11 cellular contexts compared by ENCODE assay signal in the genomic region with DNA sequence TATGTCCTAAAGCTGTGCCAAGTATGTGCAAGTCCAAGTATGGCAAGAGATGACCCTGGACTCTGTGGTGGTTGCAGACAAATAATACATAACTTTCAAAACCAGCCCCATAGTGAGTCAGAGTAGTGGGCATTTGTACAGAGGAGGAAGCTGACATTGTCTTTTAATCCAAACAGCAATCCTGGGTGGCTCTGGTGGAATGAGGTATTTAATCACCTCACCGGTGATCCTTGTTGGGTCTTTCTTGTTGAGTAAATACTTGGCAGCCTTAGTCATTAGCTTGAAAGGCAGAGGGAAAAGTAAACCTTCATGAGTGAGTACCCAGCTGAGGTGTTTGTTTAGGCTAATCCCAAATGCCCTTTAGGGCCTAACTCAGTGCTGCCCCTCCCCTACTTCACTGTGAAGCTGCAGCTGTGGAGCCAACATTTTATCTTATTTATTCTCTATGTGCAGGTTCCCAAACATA.
DNase-seq lines count a peak whose midpoint lies in the region; ATAC-seq, FAIRE-seq and TF ChIP-seq lines count a peak whose summit lies in the region.
"Had no signal": no experiment of that assay in that cellular context is flagged by ENCODE, and none has a peak within 500 bp of the region (broad histone marks: within the 10 kb centered on the region; RNA-seq: fewer than 3 reads in every experiment).

No MANE protein-coding gene starts in this region.

- no peaks in the 10 kb centered on the region for H3K23me2 ChIP-seq in H1 (ENCODE audit: low read depth, low read length)

- intact Hi-C loops in CD4-positive, alpha-beta T cell (cut with DNase I, micrococcal nuclease) = no loop called here

- H3K27me3 Mint-ChIP-seq in CD4-positive, alpha-beta T cell = no peaks in the 10 kb centered on the region

- H3K27ac ChIP-seq in H1 (ENCODE audit: low read depth, low read length) (no peak overlapping the region), trophoblast cell (ENCODE audit: low read depth, low read length) (no peak overlapping the region)
- no peak overlapping the region for H3K27ac ChIP-seq in CD4-positive, alpha-beta T cell (ENCODE audit: low read depth, low read length)
- H3K27ac ChIP-seq: esophagus squamous epithelium, HL-60 had no signal

- H3K23ac ChIP-seq in H1 (ENCODE audit: insufficient read length) = no peak overlapping the region
- H3K23ac ChIP-seq in trophoblast cell (ENCODE audit: low read length) = no peak overlapping the region

- H3K18ac ChIP-seq in H1 (ENCODE audit: extremely low read depth, low read length) = no peak overlapping the region
- no peak overlapping the region for H3K18ac ChIP-seq in trophoblast cell (ENCODE audit: low read length)

- H3K36me3 Mint-ChIP-seq in CD4-positive, alpha-beta T cell (ENCODE audit: low read depth) = no peaks in the 10 kb centered on the region

- no peak overlapping the region for H3K56ac ChIP-seq in H1 (replicated peaks; ENCODE audit: insufficient read length, low read depth, low read length)

- H3K27me3 ChIP-seq in H1 (replicated peaks in 1 of 4; ENCODE audit: control insufficient read depth in 3 of 4, extremely low read depth in 1 of 4, insufficient read depth in 3 of 4, low read length in 3 of 4) (peaks cover 42 to 75% (median 61%) of the 10 kb centered on the region in 4 experiments), trophoblast cell (ENCODE audit: insufficient read depth, low read length) (no peaks in the 10 kb centered on the region)
- H3K27me3 ChIP-seq in CD4-positive, alpha-beta T cell (ENCODE audit: control insufficient read depth, insufficient read depth, low read length) = no peaks in the 10 kb centered on the region
- H3K27me3 ChIP-seq: esophagus squamous epithelium had no signal

- H3K79me1 ChIP-seq in H1 (ENCODE audit: low read depth, low read length) (no peaks in the 10 kb centered on the region), trophoblast cell (ENCODE audit: low read length) (no peaks in the 10 kb centered on the region)

- peaks cover 0 to 10% of the 10 kb centered on the region in 2 experiments for H4K20me1 ChIP-seq in H1 (replicated peaks in 1 of 2; ENCODE audit: control insufficient read depth in 1 of 2, insufficient read depth in 2 of 2, low read length in 2 of 2)

- H2BK20ac ChIP-seq in H1 (ENCODE audit: low read length) = no peak overlapping the region

- H3K14ac ChIP-seq in H1 (ENCODE audit: insufficient read length) = no peak overlapping the region
- H3K14ac ChIP-seq in trophoblast cell (ENCODE audit: low read length) = no peak overlapping the region

- no peak for TF ChIP-seq POLR2A in H54 (IDR thresholded peaks at IDR 0.05; ENCODE audit: low read depth, low read length)
- no peak for TF ChIP-seq POLR2A in H1 (IDR thresholded peaks at IDR 0.05; ENCODE audit: control extremely low read depth in 1 of 2, low read depth in 2 of 2, low read length in 2 of 2)

- H2BK12ac ChIP-seq in H1 (ENCODE audit: low read depth, low read length) (no peak overlapping the region), trophoblast cell (ENCODE audit: low read length) (no peak overlapping the region)

- H3K4ac ChIP-seq in H1 (replicated peaks; ENCODE audit: insufficient read length, low read depth, low read length) (no peak overlapping the region), trophoblast cell (ENCODE audit: low read depth, low read length) (no peak overlapping the region)

- H4K5ac ChIP-seq in H1 (ENCODE audit: insufficient read length, low read depth, low read length) = no peak overlapping the region

- TF ChIP-seq RAD21 in H1 (IDR thresholded peaks at IDR 0.05 in 1 of 2, conservative IDR thresholded peaks at IDR 0.05 in 1 of 2; ENCODE audit: low read depth in 2 of 2, low read length in 2 of 2) = peak in 1 of 2 experiments; percentile 26; a peak in 1 of 4 replicates

- H3K4me3 Mint-ChIP-seq in CD4-positive, alpha-beta T cell = no peak overlapping the region

- H3K79me2 ChIP-seq in H1 (ENCODE audit: control insufficient read depth in 1 of 2, insufficient read depth in 2 of 2, low read length in 2 of 2) = no peaks in the 10 kb centered on the region
- H3K79me2 ChIP-seq in trophoblast cell (ENCODE audit: control insufficient read depth, insufficient read depth, low read length, poor library complexity) = no peaks in the 10 kb centered on the region

- H2BK5ac ChIP-seq in H1 (ENCODE audit: low read depth, low read length) (no peak overlapping the region), trophoblast cell (ENCODE audit: low read depth, low read length, poor library complexity) (no peak overlapping the region)

- CTCF ChIA-PET in H1 (lab: Charles Lee; ENCODE audit: partially characterized antibody) = interaction anchor here (1.1 to 1.9 kb wide), 4 partner anchors 15 to 267 kb away, joined by 3 to 6 read pairs (median 4); no protein-coding TSS in a partner anchor
- CTCF ChIA-PET in CD4-positive, alpha-beta T cell (lab: Charles Lee) = no interaction called here

- no peaks in the 10 kb centered on the region for H3K9me3 Mint-ChIP-seq in CD4-positive, alpha-beta T cell

- H3K9me3 ChIP-seq in H1 (ENCODE audit: insufficient read depth in 2 of 2, low read depth in 1 of 2, low read length in 1 of 2) (no peaks in the 10 kb centered on the region), trophoblast cell (ENCODE audit: insufficient read depth, low read depth, low read length) (no peaks in the 10 kb centered on the region)
- no peaks in the 10 kb centered on the region for H3K9me3 ChIP-seq in CD4-positive, alpha-beta T cell (ENCODE audit: control insufficient read depth, low read length)
- H3K9me3 ChIP-seq: esophagus squamous epithelium had no signal

- no peak overlapping the region for H4K91ac ChIP-seq in H1 (replicated peaks; ENCODE audit: insufficient read length, low read length)
- H4K91ac ChIP-seq in trophoblast cell (ENCODE audit: low read depth, low read length) = no peak overlapping the region

- H4K12ac ChIP-seq in trophoblast cell (ENCODE audit: low read depth, low read length) = no peak overlapping the region

- H3K4me2 ChIP-seq in H1 (ENCODE audit: insufficient read depth in 1 of 2, low read depth in 2 of 2, low read length in 2 of 2) (no peak overlapping the region), trophoblast cell (ENCODE audit: low read length) (no peak overlapping the region)

- DNase-seq in H54 (ENCODE audit: insufficient read length, low spot score) (peak; percentile 42), NCI-H345 (lab: John Stamatoyannopoulos, UW) (peak; percentile 85), H1 (ENCODE audit: low read depth in 1 of 2, low spot score in 2 of 2) (peak in 1 of 2 experiments; percentile 41), trophoblast cell (peak; percentile 11 to 33), C1 segment of cervical spinal cord (lab: John Stamatoyannopoulos, UW) (no peak), foreskin melanocyte (no peak)
- no peak for DNase-seq in CD4-positive, alpha-beta T cell
- DNase-seq: esophagus squamous epithelium had no signal

- no peak overlapping the region for H3K27ac Mint-ChIP-seq in CD4-positive, alpha-beta T cell

- H3K36me3 ChIP-seq in H1 (ENCODE audit: control insufficient read depth in 2 of 4, insufficient read depth in 4 of 4, low read length in 3 of 4) = no peaks in the 10 kb centered on the region
- H3K36me3 ChIP-seq in trophoblast cell (ENCODE audit: control insufficient read depth in 1 of 2, insufficient read depth in 2 of 2, low read length in 2 of 2) = no peaks in the 10 kb centered on the region
- H3K36me3 ChIP-seq: esophagus squamous epithelium had no signal

- H2AK5ac ChIP-seq in H1 (ENCODE audit: low read depth, low read length) (no peak overlapping the region), trophoblast cell (ENCODE audit: low read length) (no peak overlapping the region)

- H3K4me1 Mint-ChIP-seq in CD4-positive, alpha-beta T cell (ENCODE audit: low read depth) = peaks cover 5% of the 10 kb centered on the region

- no peak for ATAC-seq in CD4-positive, alpha-beta T cell (ENCODE audit: poor library complexity)
- no peak for ATAC-seq in HG03520 (IDR thresholded peaks at IDR 0.05; ENCODE audit: unreplicated experiment)

- H3K4me3 ChIP-seq in H1 (ENCODE audit: extremely low read depth in 1 of 4, insufficient read depth in 2 of 4, low read depth in 3 of 4, low read length in 4 of 4) = no peak overlapping the region
- no peak overlapping the region for H3K4me3 ChIP-seq in trophoblast cell (ENCODE audit: low read depth, low read length)
- H3K4me3 ChIP-seq: esophagus squamous epithelium had no signal

- H3K4me1 ChIP-seq in H1 (replicated peaks in 1 of 4; ENCODE audit: control insufficient read depth in 3 of 4, insufficient read depth in 4 of 4, low read length in 3 of 4) = peaks cover 0 to 3% (median 0%) of the 10 kb centered on the region in 4 experiments; a peak in 1 of 7 replicates
- H3K4me1 ChIP-seq in trophoblast cell (ENCODE audit: control insufficient read depth in 1 of 2, insufficient read depth in 2 of 2, low read length in 2 of 2) = peaks cover 3 to 6% of the 10 kb centered on the region in 2 experiments

- TF ChIP-seq EP300 in H1 (IDR thresholded peaks at IDR 0.05; ENCODE audit: borderline replicate concordance in 1 of 2, low read depth in 2 of 2, low read length in 2 of 2) = peak in 1 of 2 experiments; percentile 62; a peak in 1 of 3 replicates

- FAIRE-seq in H54 (lab: Jason Lieb, UNC) (peak; percentile 91), H1 (lab: Jason Lieb, UNC) (peak; percentile 82)
- FAIRE-seq: GM18507 had no signal

- H2AFZ ChIP-seq in H1 (ENCODE audit: low read length) (no peak overlapping the region), trophoblast cell (ENCODE audit: insufficient read depth, low read length, poor library complexity) (no peak overlapping the region)

- WGBS in H1 (ENCODE audit: extremely low coverage in 1 of 2, insufficient coverage in 1 of 2, insufficient read length in 1 of 2, insufficient replicate concordance in 2 of 2, low coverage in 1 of 2, low lambda C conversion rate in 2 of 2, missing lambda C conversion rate in 1 of 2), 2 experiments = 0% methylated on average over 1 of the region's 1 CpG; no CpG with 5 or more reads in 1 of the 2 experiments
- no CpG with 5 or more reads among the region's 1 CpG for WGBS in trophoblast cell (ENCODE audit: extremely low coverage, insufficient coverage, insufficient read length)

- TF ChIP-seq CTCF in H1 (IDR thresholded peaks at IDR 0.05; ENCODE audit: control extremely low read depth in 1 of 3, insufficient read depth in 1 of 3, low read depth in 1 of 3, low read length in 3 of 3) = peak in 2 of 3 experiments; percentile 2 to 41; a peak in 2 of 4 replicates
- no peak for TF ChIP-seq CTCF in CD4-positive, alpha-beta T cell (IDR thresholded peaks at IDR 0.05)

- POLR2A ChIA-PET in H1 (lab: Charles Lee; ENCODE audit: partially characterized antibody) = no interaction called here
- POLR2A ChIA-PET in CD4-positive, alpha-beta T cell (lab: Charles Lee) = no interaction called here

- H4K8ac ChIP-seq in H1 (ENCODE audit: extremely low read depth, insufficient read depth, low read length) = no peak overlapping the region
- no peak overlapping the region for H4K8ac ChIP-seq in trophoblast cell (ENCODE audit: low read depth, low read length)

- no peak overlapping the region for H2BK15ac ChIP-seq in H1 (ENCODE audit: low read length)

- no peak overlapping the region for H3K9ac ChIP-seq in H1 (replicated peaks in 1 of 4; ENCODE audit: extremely low read depth in 1 of 4, low read depth in 3 of 4, low read length in 3 of 4)
- no peak overlapping the region for H3K9ac ChIP-seq in trophoblast cell (ENCODE audit: low read length)

- no peak overlapping the region for H2BK120ac ChIP-seq in H1 (replicated peaks; ENCODE audit: low read depth, low read length)
- no peak overlapping the region for H2BK120ac ChIP-seq in trophoblast cell (ENCODE audit: insufficient read depth, low read length, poor library complexity)

Comparison
In these comparisons a context has a peak if more than half of its experiments do, and no peak if none do; other contexts are left out.
1. DNase-seq: peak in H54 (single experiment), NCI-H345 (single experiment) and trophoblast cell (2 of 2); none in C1 segment of cervical spinal cord (0 of 14), CD4-positive, alpha-beta T cell (0 of 10) and foreskin melanocyte (single experiment).